8 cellular contexts compared by ENCODE assay signal in genomic region chr1:35882586-35882944, GRCh38. TPM values are rescaled to one million over a fixed set of nuclear protein-coding genes. Genes with fewer than 3 reads are reported as not detected.
DNase-seq lines count a peak whose midpoint lies in the region; ATAC-seq and TF ChIP-seq lines count a peak whose summit lies in the region.

No MANE protein-coding gene starts in this region.

- no peaks in the 10 kb centered on the region for H3K36me3 ChIP-seq in CD4-positive, alpha-beta memory T cell (ENCODE audit: insufficient read depth, low read length)
- H3K36me3 ChIP-seq in RWPE2 (ENCODE audit: low read depth) (no peaks in the 10 kb centered on the region), endodermal cell (ENCODE audit: control insufficient read depth, insufficient read depth, low read length) (no peaks in the 10 kb centered on the region), osteoblast (ENCODE audit: insufficient read depth, low read length) (no peaks in the 10 kb centered on the region)

- CTCF ChIA-PET in CD4-positive, alpha-beta memory T cell (lab: Charles Lee; ENCODE audit: partially characterized antibody), result interaction anchor here (0.7 to 1.9 kb wide), 10 partner anchors 9 to 113 kb away, joined by 3 to 16 read pairs (median 4); partner anchors contain the start of genes AGO3 and CLSPN

- peak overlapping the region in 6 of 7 donors; percentile 43 to 88 (median 79) for H3K27ac Mint-ChIP-seq in CD4-positive, alpha-beta memory T cell
- peak overlapping the region; percentile 41 for H3K27ac Mint-ChIP-seq in endodermal cell

- peak overlapping the region; percentile 46 to 96 (median 64) for H3K4me3 Mint-ChIP-seq in CD4-positive, alpha-beta memory T cell
- H3K4me3 Mint-ChIP-seq in endodermal cell, result peak overlapping the region; percentile 97

- peak overlapping the region; percentile 18 for H3K27ac ChIP-seq in CD4-positive, alpha-beta memory T cell (ENCODE audit: low read depth, low read length)
- H3K27ac ChIP-seq in RWPE2 (ENCODE audit: poor library complexity, severe bottlenecking) (no peak overlapping the region), endodermal cell (ENCODE audit: low read depth, low read length) (no peak overlapping the region), osteoblast (ENCODE audit: low read depth, low read length) (no peak overlapping the region)

- peak in 1 of 5 donors; percentile 37 for DNase-seq in CD4-positive, alpha-beta memory T cell
- DNase-seq in RWPE2 (ENCODE audit: low spot score) (no peak), endodermal cell (no peak), osteoblast (ENCODE audit: insufficient read length, low spot score, missing footprints) (no peak), activated gamma-delta T cell (lab: John Stamatoyannopoulos, UW) (no peak), middle frontal gyrus (ENCODE audit: extremely low spot score, low spot score) (no peak), NCI-H2196 treated with DMSO at 0.1 percent for 48 hours (lab: John Stamatoyannopoulos, UW; ENCODE audit: unreplicated experiment) (no peak)

- POLR2A ChIA-PET in CD4-positive, alpha-beta memory T cell (lab: Charles Lee; ENCODE audit: partially characterized antibody), result interaction anchor here (0.6 to 1.8 kb wide), 5 partner anchors 15 to 552 kb away, joined by 3 to 11 read pairs (median 3); partner anchors contain the start of genes AGO3 and CLSPN

- peak overlapping the region; percentile 78 for H3K4me2 ChIP-seq in osteoblast (ENCODE audit: insufficient read depth, low read length)

- TF ChIP-seq CTCF in RWPE2 (IDR thresholded peaks at IDR 0.05; ENCODE audit: poor library complexity, severe bottlenecking), result no peak
- TF ChIP-seq CTCF in endodermal cell (conservative IDR thresholded peaks at IDR 0.05), result no peak
- no peak for TF ChIP-seq CTCF in osteoblast (IDR thresholded peaks at IDR 0.05; ENCODE audit: extremely low read depth, low read depth, low read length)

- H3K4me3 ChIP-seq in CD4-positive, alpha-beta memory T cell (ENCODE audit: low read length in 2 of 2), result no peak overlapping the region
- peak overlapping the region; percentile 89 for H3K4me3 ChIP-seq in RWPE2 (ENCODE audit: severe bottlenecking)
- H3K4me3 ChIP-seq in endodermal cell (ENCODE audit: low read length), result no peak overlapping the region
- H3K4me3 ChIP-seq in osteoblast (ENCODE audit: insufficient read depth, low read length), result peak overlapping the region; percentile 100

- H2AFZ ChIP-seq in osteoblast (ENCODE audit: low read length), result peak overlapping the region; percentile 79

- WGBS in endodermal cell (ENCODE audit: insufficient coverage in 1 of 2, insufficient read length in 1 of 2), 2 experiments, result 73% methylated on average over 16 of the region's 16 CpGs; no CpG with 5 or more reads in 1 of the 2 experiments

- no peak overlapping the region for H3K9ac ChIP-seq in endodermal cell (ENCODE audit: extremely low read depth, low read length, poor library complexity, severe bottlenecking)

- H3K9me3 ChIP-seq in CD4-positive, alpha-beta memory T cell (ENCODE audit: control insufficient read depth in 1 of 2, low read length in 2 of 2), result no peaks in the 10 kb centered on the region
- H3K9me3 ChIP-seq in RWPE2 (ENCODE audit: severe bottlenecking) (no peaks in the 10 kb centered on the region), endodermal cell (ENCODE audit: control insufficient read depth, low read length) (no peaks in the 10 kb centered on the region), osteoblast (ENCODE audit: low read depth, low read length) (no peaks in the 10 kb centered on the region)

- H3K27me3 Mint-ChIP-seq in CD4-positive, alpha-beta memory T cell, result peaks cover 1 to 3% of the 10 kb centered on the region in 2 donors
- H3K27me3 Mint-ChIP-seq in endodermal cell (ENCODE audit: insufficient read depth), result no peaks in the 10 kb centered on the region

- intact Hi-C loops in CD4-positive, alpha-beta memory T cell (cut with micrococcal nuclease), result loop anchor here (10.0 kb wide), 1 partner anchor 402 kb away; no protein-coding TSS in a partner anchor

- no peaks in the 10 kb centered on the region for H3K27me3 ChIP-seq in CD4-positive, alpha-beta memory T cell (ENCODE audit: insufficient read depth, low read length)
- H3K27me3 ChIP-seq in RWPE2 (ENCODE audit: insufficient read depth, poor library complexity, severe bottlenecking) (no peaks in the 10 kb centered on the region), endodermal cell (ENCODE audit: control insufficient read depth, insufficient read depth, low read length, poor library complexity, severe bottlenecking) (no peaks in the 10 kb centered on the region), osteoblast (ENCODE audit: insufficient read depth, low read length) (no peaks in the 10 kb centered on the region)

- no peaks in the 10 kb centered on the region for H3K9me3 Mint-ChIP-seq in CD4-positive, alpha-beta memory T cell
- H3K9me3 Mint-ChIP-seq in endodermal cell, result no peaks in the 10 kb centered on the region

- ATAC-seq in RWPE2 (ENCODE audit: low read depth), result no peak
- ATAC-seq in GM21447 (IDR thresholded peaks at IDR 0.05; ENCODE audit: unreplicated experiment), result no peak

- no peaks in the 10 kb centered on the region for H3K36me3 Mint-ChIP-seq in CD4-positive, alpha-beta memory T cell
- no peaks in the 10 kb centered on the region for H3K36me3 Mint-ChIP-seq in endodermal cell (ENCODE audit: low read depth)

- H4K20me1 ChIP-seq in osteoblast (ENCODE audit: insufficient read depth, low read length), result peaks cover 26% of the 10 kb centered on the region

- peaks cover 33% of the 10 kb centered on the region for H3K79me2 ChIP-seq in osteoblast (ENCODE audit: insufficient read depth, low read length)

- peaks cover 40% of the 10 kb centered on the region for H3K4me1 ChIP-seq in CD4-positive, alpha-beta memory T cell (ENCODE audit: insufficient read depth, low read length)
- H3K4me1 ChIP-seq in RWPE2 (ENCODE audit: insufficient read depth, poor library complexity, severe bottlenecking) (no peaks in the 10 kb centered on the region), endodermal cell (ENCODE audit: control insufficient read depth, insufficient read depth, low read length) (peaks cover 15% of the 10 kb centered on the region), osteoblast (ENCODE audit: insufficient read depth, low read length) (peaks cover 4% of the 10 kb centered on the region)

- H3K4me1 Mint-ChIP-seq in CD4-positive, alpha-beta memory T cell, result peaks cover 33 to 54% (median 42%) of the 10 kb centered on the region in 4 donors
- peaks cover 34% of the 10 kb centered on the region for H3K4me1 Mint-ChIP-seq in endodermal cell

RNA-seq across cellular contexts. Expression of gene AGO1, which starts 0.4 kb away (rescaled TPM):
- total RNA-seq in CD4-positive, alpha-beta memory T cell, result 10 to 100 TPM; 26.5 to 27.3 TPM
- polyA plus RNA-seq in CD4-positive, alpha-beta memory T cell, result 1 to 10 TPM; 7.4 to 9.0 TPM
- total RNA-seq in endodermal cell (10 to 100 TPM; 54.5 to 65.7 TPM), osteoblast (20.6 and 21.8 TPM in 2 replicates)
- 48.5 TPM for polyA plus RNA-seq in endodermal cell (2013, experiment 1 of 2)
- 52.3 TPM for polyA plus RNA-seq in endodermal cell (2013, experiment 2 of 2)

RNA-seq across cellular contexts. Expression of gene AGO3, which starts 48.3 kb away (rescaled TPM):
- 10 to 100 TPM; 45.6 to 47.3 TPM for total RNA-seq in CD4-positive, alpha-beta memory T cell
- polyA plus RNA-seq in CD4-positive, alpha-beta memory T cell, result 10 to 100 TPM; 11.2 to 13.4 TPM
- total RNA-seq in endodermal cell (10 to 100 TPM; 32.8 to 39.8 TPM), osteoblast (14.8 and 17.4 TPM in 2 replicates)
- 17.5 TPM for polyA plus RNA-seq in endodermal cell (2013, experiment 1 of 2)
- polyA plus RNA-seq in endodermal cell (2013, experiment 2 of 2), result 14.5 TPM

Comparison
In these comparisons a context has a peak if more than half of its experiments do, and no peak if none do; other contexts are left out.
1. H3K4me3 ChIP-seq: peak in RWPE2 (single experiment) and osteoblast (single experiment); none in CD4-positive, alpha-beta memory T cell (0 of 2) and endodermal cell (single experiment).